23 cellular contexts compared by ENCODE assay signal in genomic region chr2:169732075-169732474, GRCh38. TPM values are rescaled to one million over a fixed set of nuclear protein-coding genes. Genes with fewer than 3 reads are reported as not detected.
DNase-seq lines count a peak whose midpoint lies in the region; ATAC-seq and TF ChIP-seq lines count a peak whose summit lies in the region.
"Had no signal": no experiment of that assay in that cellular context is flagged by ENCODE, and none has a peak within 500 bp of the region (broad histone marks: within the 10 kb centered on the region; RNA-seq: fewer than 3 reads in every experiment).

No MANE protein-coding gene starts in this region.

- H3K27me3 ChIP-seq in uterus: no peaks in the 10 kb centered on the region
- H3K27me3 ChIP-seq: cardiac muscle cell, upper lobe of left lung had no signal

- H3K27ac Mint-ChIP-seq in activated T-cell treated with anti-CD3 and anti-CD28 coated beads, Interleukin-2, amount 50 U/mL, for 72 hours: no peak overlapping the region
- no peak overlapping the region for H3K27ac Mint-ChIP-seq in T-cell
- peak overlapping the region in 1 of 6 donors; percentile 1 for H3K27ac Mint-ChIP-seq in immature natural killer cell
- H3K27ac Mint-ChIP-seq: activated CD8-positive, alpha-beta T cell treated with anti-CD3 and anti-CD28 coated beads for 36 hours; endodermal cell; H9 had no signal

- H3K27ac ChIP-seq in uterus: peak overlapping the region; percentile 5 to 16
- H3K27ac ChIP-seq: cardiac muscle cell, RWPE1, SK-N-MC, upper lobe of left lung had no signal

- no peaks in the 10 kb centered on the region for H3K4me1 ChIP-seq in uterus

- H3K4me3 Mint-ChIP-seq in activated T-cell treated with anti-CD3 and anti-CD28 coated beads, Interleukin-2, amount 50 U/mL, for 72 hours: peak overlapping the region; percentile 15 to 42
- H3K4me3 Mint-ChIP-seq in T-cell: peak overlapping the region; percentile 14 to 53 (median 40)
- peak overlapping the region; percentile 14 to 46 (median 22) for H3K4me3 Mint-ChIP-seq in immature natural killer cell

- peaks cover 0 to 3% of the 10 kb centered on the region in 2 donors for H3K36me3 Mint-ChIP-seq in activated T-cell treated with anti-CD3 and anti-CD28 coated beads, Interleukin-2, amount 50 U/mL, for 72 hours (ENCODE audit: insufficient read depth in 2 of 2)
- H3K36me3 Mint-ChIP-seq in T-cell (no peaks in the 10 kb centered on the region), immature natural killer cell (no peaks in the 10 kb centered on the region)

- no peaks in the 10 kb centered on the region for H3K9me3 ChIP-seq in uterus
- H3K9me3 ChIP-seq: psoas muscle, upper lobe of left lung had no signal

- TF ChIP-seq POLR2A in uterus (IDR thresholded peaks at IDR 0.05): no peak

- ATAC-seq in activated T-cell treated with anti-CD3 and anti-CD28 coated beads, Interleukin-2, amount 50 U/mL, for 72 hours (replicated peaks in 1 of 2): no peak
- ATAC-seq in T-cell (replicated peaks in 1 of 4): no peak
- ATAC-seq: activated CD8-positive, alpha-beta T cell treated with anti-CD3 and anti-CD28 coated beads for 36 hours had no signal

- CTCF ChIA-PET in T-cell (lab: Charles Lee): no interaction called here

- H3K27me3 Mint-ChIP-seq in activated T-cell treated with anti-CD3 and anti-CD28 coated beads, Interleukin-2, amount 50 U/mL, for 72 hours (ENCODE audit: low read depth): peaks cover 23% of the 10 kb centered on the region
- peaks cover 16 to 25% of the 10 kb centered on the region in 2 donors for H3K27me3 Mint-ChIP-seq in T-cell
- H3K27me3 Mint-ChIP-seq in immature natural killer cell (ENCODE audit: low read depth in 3 of 3): peaks cover 9 to 11% (median 9%) of the 10 kb centered on the region in 3 donors

- H3K4me3 ChIP-seq in uterus: no peak overlapping the region
- H3K4me3 ChIP-seq: cardiac muscle cell, SK-N-MC, upper lobe of left lung had no signal

- intact Hi-C loops in uterus (cut with DNase I; ENCODE audit: low total_unique reads): no loop called here

- no peak for DNase-seq in activated T-cell treated with anti-CD3 and anti-CD28 coated beads, Interleukin-2, amount 50 U/mL, for 72 hours
- DNase-seq in activated T-cell treated with anti-CD3 and anti-CD28 coated beads, Interleukin-2, amount 50 U/mL, for 1 hour: no peak
- DNase-seq in T-cell (no peak), immature natural killer cell (no peak), uterus (no peak), inferior parietal cortex (ENCODE audit: extremely low spot score) (no peak), AG08395 (ENCODE audit: low spot score) (no peak), NCI-H69 (lab: John Stamatoyannopoulos, UW) (no peak)
- DNase-seq: activated CD8-positive, alpha-beta T cell treated with anti-CD3 and anti-CD28 coated beads for 36 hours; activated naive CD4-positive, alpha-beta T cell treated with Interleukin-2 at 50 U/mL for 16 hours; activated T-cell treated with anti-CD3 and anti-CD28 coated beads for 4 hours; endodermal cell; H9; NCI-H187; NCI-H2227 treated with DMSO at 0.1 percent for 48 hours; psoas muscle; T1000; upper lobe of left lung had no signal

- no peaks in the 10 kb centered on the region for H3K9me3 Mint-ChIP-seq in activated T-cell treated with anti-CD3 and anti-CD28 coated beads, Interleukin-2, amount 50 U/mL, for 72 hours
- H3K9me3 Mint-ChIP-seq in T-cell (no peaks in the 10 kb centered on the region), immature natural killer cell (no peaks in the 10 kb centered on the region)
- H3K9me3 Mint-ChIP-seq: activated CD8-positive, alpha-beta T cell treated with anti-CD3 and anti-CD28 coated beads for 36 hours; endodermal cell; H9 had no signal

- no peaks in the 10 kb centered on the region for H3K36me3 ChIP-seq in uterus
- H3K36me3 ChIP-seq: cardiac muscle cell, upper lobe of left lung had no signal

- peaks cover 12% of the 10 kb centered on the region for H3K4me1 Mint-ChIP-seq in activated T-cell treated with anti-CD3 and anti-CD28 coated beads, Interleukin-2, amount 50 U/mL, for 72 hours (ENCODE audit: low read depth)
- H3K4me1 Mint-ChIP-seq in T-cell (peaks cover 17 to 20% (median 19%) of the 10 kb centered on the region in 3 donors), immature natural killer cell (peaks cover 14 to 24% of the 10 kb centered on the region in 2 donors)

- POLR2A ChIA-PET in T-cell (lab: Charles Lee): no interaction called here

- TF ChIP-seq CTCF in uterus (IDR thresholded peaks at IDR 0.05): no peak

RNA-seq across cellular contexts. Expression of gene KLHL23, which starts 1.6 kb away (rescaled TPM):
- 1 to 10 TPM; 8.0 to 9.4 TPM for total RNA-seq in activated T-cell treated with anti-CD3 and anti-CD28 coated beads, Interleukin-2, amount 50 U/mL, for 72 hours
- 1 to 10 TPM in 3 of 5 donors, under 1 TPM in 2; 0.55 to 1.3 (median 1.2) TPM for total RNA-seq in T-cell
- polyA plus RNA-seq in immature natural killer cell: 1 to 10 TPM; 1.3 to 2.6 (median 2.5) TPM
- 10 to 100 TPM; 15.3 to 55.1 (median 47.3) TPM for total RNA-seq in uterus

RNA-seq across cellular contexts. Expression of gene PHOSPHO2, which starts 37.8 kb away (rescaled TPM):
- 1 to 10 TPM; 3.4 to 4.4 TPM for total RNA-seq in activated T-cell treated with anti-CD3 and anti-CD28 coated beads, Interleukin-2, amount 50 U/mL, for 72 hours
- total RNA-seq in T-cell (1 to 10 TPM; 3.6 to 8.6 (median 6.1) TPM), uterus (10 to 100 TPM in 1 of 4 donors, 1 to 10 TPM in 3; 6.1 to 10.5 (median 7.5) TPM)
- 1 to 10 TPM; 2.5 to 4.5 (median 2.7) TPM for polyA plus RNA-seq in immature natural killer cell

RNA-seq across cellular contexts. Expression of gene CFAP210, which starts 37.9 kb away (rescaled TPM):
- total RNA-seq in activated T-cell treated with anti-CD3 and anti-CD28 coated beads, Interleukin-2, amount 50 U/mL, for 72 hours: under 1 TPM in 1 of 2 donors, not detected in 1; 0.22 TPM
- under 1 TPM in 2 of 5 donors, not detected in 3; 0.35 to 0.96 TPM for total RNA-seq in T-cell
- not detected for polyA plus RNA-seq in immature natural killer cell
- 1 to 10 TPM in 1 of 4 donors, under 1 TPM in 1, not detected in 2; 0.64 to 3.3 TPM for total RNA-seq in uterus
- total RNA-seq: activated CD8-positive, alpha-beta T cell treated with anti-CD3 and anti-CD28 coated beads for 36 hours; cardiac muscle cell; LHCN-M2; psoas muscle had no signal
- polyA plus RNA-seq: BJ had no signal
